In the genomic region with DNA sequence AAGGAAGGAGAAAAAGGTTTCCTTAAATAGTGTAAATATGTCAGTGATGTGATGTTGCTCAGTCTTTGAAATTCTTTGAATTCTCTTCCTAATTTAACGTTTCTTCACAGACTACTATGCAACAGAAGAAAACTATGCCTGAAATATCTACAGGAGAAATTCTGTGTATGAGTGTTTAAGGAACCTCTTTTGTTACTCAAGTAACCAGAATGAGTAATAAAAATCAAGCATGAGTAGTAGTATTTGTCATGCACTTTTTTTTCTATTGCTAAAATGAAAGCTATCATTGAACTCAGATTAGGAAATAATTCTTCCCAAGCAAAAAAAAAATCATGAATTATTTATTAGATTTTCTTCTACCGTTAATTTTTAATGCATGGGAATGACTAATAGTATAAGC, we compare ENCODE assay signal across 16 cellular contexts.
DNase-seq lines count a peak whose midpoint lies in the region; ATAC-seq and TF ChIP-seq lines count a peak whose summit lies in the region.
"Had no signal": no experiment of that assay in that cellular context is flagged by ENCODE, and none has a peak within 500 bp of the region (broad histone marks: within the 10 kb centered on the region; RNA-seq: fewer than 3 reads in every experiment).

No MANE protein-coding gene starts in this region.

- H3K27me3 Mint-ChIP-seq in stimulated activated naive CD8-positive, alpha-beta T cell treated with anti-CD3 and anti-CD28 coated beads, Interleukin-15, amount 100 ng/mL, for 72 hours = peaks cover 4% of the 10 kb centered on the region

- H3K27ac Mint-ChIP-seq in stimulated activated naive CD8-positive, alpha-beta T cell treated with anti-CD3 and anti-CD28 coated beads, Interleukin-15, amount 100 ng/mL, for 72 hours = no peak overlapping the region
- H3K27ac Mint-ChIP-seq: WTC11 had no signal

- H3K9me3 ChIP-seq in SK-N-MC (ENCODE audit: low read depth, low read length) = no peaks in the 10 kb centered on the region
- H3K9me3 ChIP-seq: BE2C, right lobe of liver, SJCRH30, upper lobe of right lung had no signal

- no peak overlapping the region for H3K9ac ChIP-seq in SK-N-MC (ENCODE audit: insufficient read length)

- H3K4me1 Mint-ChIP-seq in stimulated activated naive CD8-positive, alpha-beta T cell treated with anti-CD3 and anti-CD28 coated beads, Interleukin-15, amount 100 ng/mL, for 72 hours = no peaks in the 10 kb centered on the region
- H3K4me1 Mint-ChIP-seq: WTC11 had no signal

- no peaks in the 10 kb centered on the region; the same call in 1 of the 2 replicates for H3K36me3 ChIP-seq in SK-N-MC (ENCODE audit: insufficient read depth, low read length)
- H3K36me3 ChIP-seq: BE2C, cardiac muscle cell, right lobe of liver, SJCRH30, upper lobe of right lung had no signal

- peak overlapping the region; percentile 38 for H3K27ac ChIP-seq in SK-N-MC
- H3K27ac ChIP-seq: cardiac muscle cell, right lobe of liver, SJCRH30, upper lobe of right lung had no signal

- no peak overlapping the region for H3K4me3 Mint-ChIP-seq in stimulated activated naive CD8-positive, alpha-beta T cell treated with anti-CD3 and anti-CD28 coated beads, Interleukin-15, amount 100 ng/mL, for 72 hours
- H3K4me3 Mint-ChIP-seq: WTC11 had no signal

- TF ChIP-seq CTCF in fibroblast of pulmonary artery (IDR thresholded peaks at IDR 0.05; ENCODE audit: low read length, missing control alignments) = no peak

- intact Hi-C loops in head of caudate nucleus (cut with DNase I) = no loop called here

- ATAC-seq in stimulated activated naive CD8-positive, alpha-beta T cell treated with anti-CD3 and anti-CD28 coated beads, Interleukin-15, Interleukin-2, amounts not matched to agents 100 U/mL and 50 U/mL, for 24 hours = peak; percentile 55
- ATAC-seq in stimulated activated naive CD8-positive, alpha-beta T cell treated with anti-CD3 and anti-CD28 coated beads, Interleukin-15, amount 100 ng/mL, for 72 hours = no peak
- no peak for ATAC-seq in HG03442 (IDR thresholded peaks at IDR 0.05; ENCODE audit: unreplicated experiment)
- ATAC-seq: right lobe of liver, upper lobe of right lung, WTC11 had no signal

- DNase-seq in stimulated activated naive CD8-positive, alpha-beta T cell treated with anti-CD3 and anti-CD28 coated beads, Interleukin-15, Interleukin-2, amounts not matched to agents 100 U/mL and 50 U/mL, for 24 hours = no peak
- DNase-seq in stimulated activated naive CD8-positive, alpha-beta T cell treated with anti-CD3 and anti-CD28 coated beads, Interleukin-15, amount 100 ng/mL, for 72 hours = no peak
- DNase-seq in SK-N-MC (ENCODE audit: low read depth, low spot score) = no peak
- DNase-seq in fibroblast of pulmonary artery (ENCODE audit: low read depth) = peak; percentile 65
- DNase-seq in head of caudate nucleus = no peak
- no peak for DNase-seq in NCI-H1436 (lab: John Stamatoyannopoulos, UW)
- DNase-seq in stimulated activated CD4-positive, alpha-beta T cell treated with anti-CD3 and anti-CD28 coated beads, Interleukin-4, amount 100 ng/mL, for 1 hour = no peak
- DNase-seq: BE2C, NCI-H1048, NCI-H510A, right lobe of liver, upper lobe of right lung had no signal

- no peaks in the 10 kb centered on the region for H3K9me3 Mint-ChIP-seq in stimulated activated naive CD8-positive, alpha-beta T cell treated with anti-CD3 and anti-CD28 coated beads, Interleukin-15, amount 100 ng/mL, for 72 hours
- H3K9me3 Mint-ChIP-seq: WTC11 had no signal

- H3K4me3 ChIP-seq in SK-N-MC = 0 out of 2 replicates have a peak overlapping the region, but pooled peaks have one; percentile 7
- H3K4me3 ChIP-seq in fibroblast of pulmonary artery (replicated peaks; ENCODE audit: low read depth, low read length) = no peak overlapping the region
- H3K4me3 ChIP-seq: cardiac muscle cell, right lobe of liver, SJCRH30, upper lobe of right lung had no signal
